7 cellular contexts compared by ENCODE assay signal in the genomic region with DNA sequence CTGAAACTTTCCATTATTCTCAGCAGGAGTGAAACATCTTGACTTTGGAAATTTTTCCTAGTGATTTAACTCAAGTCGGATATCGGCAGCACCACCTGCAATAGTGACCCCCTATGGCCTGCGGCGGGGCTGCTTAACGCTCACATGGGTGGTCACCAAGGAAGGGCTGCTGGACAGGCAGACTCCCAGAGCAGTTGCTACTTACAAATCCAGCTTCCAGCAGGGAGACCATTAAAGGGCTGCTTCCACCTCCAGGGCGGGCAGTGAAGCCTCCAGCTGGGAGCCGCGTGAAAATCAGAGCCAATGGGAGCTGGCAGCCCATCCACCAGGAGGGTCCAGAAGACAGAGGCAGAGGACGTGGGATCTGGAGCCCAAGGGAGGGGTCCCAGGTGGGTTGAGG.
"Had no signal": no experiment of that assay in that cellular context is flagged by ENCODE, and none has a peak within 500 bp of the region (broad histone marks: within the 10 kb centered on the region; RNA-seq: fewer than 3 reads in every experiment).

No MANE protein-coding gene starts in this region.

- H3K27ac Mint-ChIP-seq: HFFc6, IgD-negative memory B cell had no signal

- H3K27me3 Mint-ChIP-seq: IgD-negative memory B cell had no signal

- H3K4me3 Mint-ChIP-seq: HFFc6 had no signal

- DNase-seq: GM23248, GOT3, H7, HFFc6 had no signal

- H3K4me1 Mint-ChIP-seq: IgD-negative memory B cell had no signal

- ATAC-seq: HCT116, HepG2 had no signal
